23 cellular contexts compared by ENCODE assay signal in genomic region chr20:58741384-58741783, GRCh38.
"Had no signal": no experiment of that assay in that cellular context is flagged by ENCODE, and none has a peak within 500 bp of the region (broad histone marks: within the 10 kb centered on the region; RNA-seq: fewer than 3 reads in every experiment).

No MANE protein-coding gene starts in this region.

- H3K4me3 Mint-ChIP-seq: activated naive CD4-positive, alpha-beta T cell treated with anti-CD3 and anti-CD28 coated beads, Interleukin-2, amount 50 U/mL, for 24 hours; activated naive CD8-positive, alpha-beta T cell treated with anti-CD3 and anti-CD28 coated beads, Interleukin-2, amount 50 U/mL, for 24 hours; effector memory CD8-positive, alpha-beta T cell; nephron progenitor cell had no signal

- H3K36me3 ChIP-seq: gastroesophageal sphincter, pancreas, transverse colon, WERI-Rb-1 had no signal

- H3K4me1 ChIP-seq: gastroesophageal sphincter, pancreas, psoas muscle, testis, transverse colon had no signal

- H3K27ac ChIP-seq: gastroesophageal sphincter, hepatocyte, pancreas, psoas muscle, testis, transverse colon, WERI-Rb-1 had no signal

- H3K4me1 Mint-ChIP-seq: activated naive CD4-positive, alpha-beta T cell treated with anti-CD3 and anti-CD28 coated beads, Interleukin-2, amount 50 U/mL, for 24 hours; activated naive CD8-positive, alpha-beta T cell treated with anti-CD3 and anti-CD28 coated beads, Interleukin-2, amount 50 U/mL, for 24 hours had no signal

- H3K36me3 Mint-ChIP-seq: activated naive CD4-positive, alpha-beta T cell treated with anti-CD3 and anti-CD28 coated beads, Interleukin-2, amount 50 U/mL, for 24 hours had no signal

- ATAC-seq: activated CD4-positive, CD25-positive, alpha-beta regulatory T cell treated with anti-CD3 and anti-CD28 coated beads, Interleukin-2, amount 50 U/mL, for 24 hours; activated naive CD8-positive, alpha-beta T cell treated with anti-CD3 and anti-CD28 coated beads, Interleukin-2, amount 50 U/mL, for 24 hours; effector memory CD8-positive, alpha-beta T cell; gastroesophageal sphincter; left ventricle myocardium superior; pancreas; psoas muscle; stimulated activated naive CD8-positive, alpha-beta T cell treated with anti-CD3 and anti-CD28 coated beads, Interleukin-15, Interleukin-2, amounts not matched to agents 100 U/mL and 50 U/mL, for 24 hours had no signal

- H3K4me3 ChIP-seq: gastroesophageal sphincter, hepatocyte, pancreas, psoas muscle, testis, transverse colon had no signal

- H3K27me3 ChIP-seq: hepatocyte, pancreas, testis had no signal

- H3K9me3 Mint-ChIP-seq: activated naive CD4-positive, alpha-beta T cell treated with anti-CD3 and anti-CD28 coated beads, Interleukin-2, amount 50 U/mL, for 24 hours; activated naive CD8-positive, alpha-beta T cell treated with anti-CD3 and anti-CD28 coated beads, Interleukin-2, amount 50 U/mL, for 24 hours; activated T-helper 2 cell treated with anti-CD3 and anti-CD28 coated beads, Interferon-gamma antibody, Interleukin-2, Interleukin-4, amounts not matched to agents 10 μg/mL and 5 μg/mL and 100 μg/mL, durations not matched to agents 14 hours and 24 hours and 36 hours; effector memory CD8-positive, alpha-beta T cell had no signal

- H3K27ac Mint-ChIP-seq: activated naive CD4-positive, alpha-beta T cell treated with anti-CD3 and anti-CD28 coated beads, Interleukin-2, amount 50 U/mL, for 24 hours; activated naive CD8-positive, alpha-beta T cell treated with anti-CD3 and anti-CD28 coated beads, Interleukin-2, amount 50 U/mL, for 24 hours; activated T-helper 2 cell treated with anti-CD3 and anti-CD28 coated beads, Interferon-gamma antibody, Interleukin-2, Interleukin-4, amounts not matched to agents 10 μg/mL and 5 μg/mL and 100 μg/mL, durations not matched to agents 14 hours and 24 hours and 36 hours; effector memory CD8-positive, alpha-beta T cell; nephron progenitor cell had no signal

- H3K9me3 ChIP-seq: gastroesophageal sphincter, pancreas, psoas muscle, testis, transverse colon had no signal

- DNase-seq: activated CD4-positive, alpha-beta T cell treated with anti-CD3 and anti-CD28 coated beads for 48 hours; activated naive CD8-positive, alpha-beta T cell treated with anti-CD3 and anti-CD28 coated beads, Interleukin-2, amount 50 U/mL, for 24 hours; amygdala; caudate nucleus; cortex of kidney; effector memory CD8-positive, alpha-beta T cell; erythroblast; islet precursor cell; left ventricle myocardium superior; mammary epithelial cell; nephron progenitor cell; psoas muscle; stimulated activated naive CD8-positive, alpha-beta T cell treated with anti-CD3 and anti-CD28 coated beads, Interleukin-15, Interleukin-2, amounts not matched to agents 100 U/mL and 50 U/mL, for 24 hours; T-helper 9 cell; testis; transverse colon; WERI-Rb-1 had no signal
